ENCODE assay signal across 11 cellular contexts in the genomic region with DNA sequence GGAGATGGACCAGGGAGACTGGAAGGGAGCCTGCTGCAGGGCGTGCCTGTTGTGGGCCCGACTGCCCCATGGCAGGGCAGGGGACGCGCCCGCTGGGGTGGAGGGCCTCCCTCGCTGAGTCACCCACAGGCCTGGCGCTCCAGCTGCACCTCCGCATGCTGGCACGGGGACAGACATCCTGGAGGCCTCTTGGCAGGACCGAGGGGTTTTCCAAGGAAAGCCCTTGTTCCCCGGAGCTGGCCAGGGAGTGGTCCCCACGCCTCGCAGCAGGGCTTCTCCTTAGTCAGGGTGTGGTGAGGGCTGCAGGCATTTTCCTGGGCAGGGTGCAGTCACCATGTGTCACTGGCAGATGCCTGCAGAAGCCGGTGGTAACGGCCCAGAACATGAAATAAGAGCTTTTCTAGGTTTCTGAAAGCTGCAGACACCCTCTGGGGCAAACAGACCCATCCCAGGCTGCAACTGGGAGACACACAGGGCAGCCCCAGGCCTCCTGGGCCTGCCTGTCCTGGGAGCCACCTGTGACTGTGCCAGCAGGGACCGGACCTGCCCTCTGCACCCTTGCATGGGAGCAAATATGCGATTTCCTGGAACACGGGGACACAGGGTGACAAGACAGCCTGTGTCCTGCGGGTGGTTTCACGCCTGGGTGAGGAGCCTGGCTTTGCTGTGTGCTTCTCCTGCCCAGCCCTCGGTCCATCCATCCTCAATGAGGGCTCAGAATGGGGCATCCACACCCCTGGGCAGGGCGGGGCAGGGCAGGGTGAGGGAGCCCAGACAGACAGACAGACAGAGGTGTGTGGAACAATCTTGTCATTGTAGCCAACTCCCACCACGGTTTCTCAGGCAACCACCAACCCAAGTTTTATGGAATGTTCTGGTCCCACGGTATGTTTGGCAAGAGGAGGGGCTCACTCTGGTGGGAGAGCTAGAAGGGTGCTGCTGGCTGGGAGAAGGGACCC. TPM values are rescaled to one million over a fixed set of nuclear protein-coding genes. Genes with fewer than 3 reads are reported as not detected.
DNase-seq lines count a peak whose midpoint lies in the region; ATAC-seq and TF ChIP-seq lines count a peak whose summit lies in the region.
"Had no signal": no experiment of that assay in that cellular context is flagged by ENCODE, and none has a peak within 500 bp of the region (broad histone marks: within the 10 kb centered on the region; RNA-seq: fewer than 3 reads in every experiment).

No MANE protein-coding gene starts in this region.

- H3K4me1 Mint-ChIP-seq in stimulated activated memory B cell treated with anti-CD40 and anti-IgM and Interleukin-4, amounts not matched to agents 10 μg/mL and 1 μg/mL and 100 μg/mL, for 72 hours, result no peaks in the 10 kb centered on the region
- H3K4me1 Mint-ChIP-seq in nephron progenitor cell, result peaks cover 17% of the 10 kb centered on the region
- H3K4me1 Mint-ChIP-seq: activated CD4-positive, alpha-beta T cell treated with anti-CD3 and anti-CD28 coated beads for 36 hours had no signal

- H3K4me2 ChIP-seq in PC-9, result peak overlapping the region; percentile 20

- H3K9me2 ChIP-seq in PC-9 (ENCODE audit: insufficient read depth), result no peaks in the 10 kb centered on the region

- H3K36me3 ChIP-seq in PC-9 (ENCODE audit: low read depth), result peaks cover 62% of the 10 kb centered on the region
- H3K36me3 ChIP-seq: vagina had no signal

- H3F3A ChIP-seq in PC-9 (ENCODE audit: insufficient read depth, low read depth), result peaks cover 78% of the 10 kb centered on the region

- peaks cover 50% of the 10 kb centered on the region for H4K20me1 ChIP-seq in PC-9 (ENCODE audit: insufficient read depth)

- H3K4me3 ChIP-seq in PC-9 (no peak overlapping the region), skin epidermis (no peak overlapping the region)
- H3K4me3 ChIP-seq: vagina had no signal

- DNase-seq in GM03348 (ENCODE audit: low spot score), result peak; percentile 56
- DNase-seq in PC-9, result peak; percentile 96 to 99
- no peak for DNase-seq in activated CD8-positive, alpha-beta memory T cell treated with anti-CD3 and anti-CD28 coated beads for 24 hours
- no peak for DNase-seq in nephron progenitor cell
- DNase-seq: activated CD4-positive, alpha-beta T cell treated with anti-CD3 and anti-CD28 coated beads for 36 hours; NCI-H1930; SIG-M5 had no signal

- H3K9me3 ChIP-seq in PC-9 (ENCODE audit: insufficient read depth, low read depth), result no peaks in the 10 kb centered on the region
- H3K9me3 ChIP-seq: vagina had no signal

- no peaks in the 10 kb centered on the region for H3K9me3 Mint-ChIP-seq in stimulated activated memory B cell treated with anti-CD40 and anti-IgM and Interleukin-4, amounts not matched to agents 10 μg/mL and 1 μg/mL and 100 μg/mL, for 72 hours
- no peaks in the 10 kb centered on the region for H3K9me3 Mint-ChIP-seq in nephron progenitor cell

- H3K79me2 ChIP-seq in PC-9 (ENCODE audit: low read depth), result 0 out of 2 replicates have a peak, but pooled peaks cover 9% of the 10 kb centered on the region

- no peaks in the 10 kb centered on the region for H3K36me3 Mint-ChIP-seq in stimulated activated memory B cell treated with anti-CD40 and anti-IgM and Interleukin-4, amounts not matched to agents 10 μg/mL and 1 μg/mL and 100 μg/mL, for 72 hours
- H3K36me3 Mint-ChIP-seq in nephron progenitor cell (ENCODE audit: low read depth), result no peaks in the 10 kb centered on the region

- H3K27ac ChIP-seq in PC-9 (peak overlapping the region; percentile 40), skin epidermis (peak overlapping the region in 15 of 21 experiments; percentile 11 to 82 (median 56))
- H3K27ac ChIP-seq: vagina had no signal

- no peaks in the 10 kb centered on the region for H3K27me3 ChIP-seq in PC-9 (ENCODE audit: insufficient read depth, low read depth)
- H3K27me3 ChIP-seq: vagina had no signal

- TF ChIP-seq CTCF in PC-9 (conservative IDR thresholded peaks at IDR 0.05) (no peak), nephron progenitor cell (IDR thresholded peaks at IDR 0.05) (no peak)

- CTCF ChIA-PET in PC-9 (lab: Charles Lee), result interaction anchor here (0.6 kb wide), 1 partner anchor 1021 kb away, joined by 3 read pairs; no protein-coding TSS in a partner anchor

- intact Hi-C loops in PC-9 (cut with micrococcal nuclease; ENCODE audit: unreplicated experiment), result loop anchor here (1.0 to 5.0 kb wide), 4 partner anchors 93 to 245 kb away; no protein-coding TSS in a partner anchor

- BruUV-seq in PC-9 (replicated peaks; lab: Mats Ljungman, UMichigan), result no TSS peak

- no peak overlapping the region for H2AFZ ChIP-seq in PC-9

- POLR2A ChIA-PET in PC-9 (lab: Charles Lee; ENCODE audit: unreplicated experiment), result interaction anchor here (0.5 to 0.6 kb wide), 4 partner anchors 119 to 664 kb away, joined by 3 to 6 read pairs (median 4); no protein-coding TSS in a partner anchor

- peaks cover 19% of the 10 kb centered on the region for H3K4me1 ChIP-seq in PC-9 (replicated peaks; ENCODE audit: insufficient read depth)

- H3K27me3 Mint-ChIP-seq in stimulated activated memory B cell treated with anti-CD40 and anti-IgM and Interleukin-4, amounts not matched to agents 10 μg/mL and 1 μg/mL and 100 μg/mL, for 72 hours, result peaks cover 28% of the 10 kb centered on the region
- H3K27me3 Mint-ChIP-seq in nephron progenitor cell (ENCODE audit: low read depth, poor library complexity), result peaks cover 6% of the 10 kb centered on the region
- H3K27me3 Mint-ChIP-seq: activated CD4-positive, alpha-beta T cell treated with anti-CD3 and anti-CD28 coated beads for 36 hours had no signal

- no peak overlapping the region for H3K4me3 Mint-ChIP-seq in stimulated activated memory B cell treated with anti-CD40 and anti-IgM and Interleukin-4, amounts not matched to agents 10 μg/mL and 1 μg/mL and 100 μg/mL, for 72 hours
- H3K4me3 Mint-ChIP-seq in nephron progenitor cell, result no peak overlapping the region
- H3K4me3 Mint-ChIP-seq: activated CD4-positive, alpha-beta T cell treated with anti-CD3 and anti-CD28 coated beads for 36 hours had no signal

- no peak overlapping the region for H3K27ac Mint-ChIP-seq in stimulated activated memory B cell treated with anti-CD40 and anti-IgM and Interleukin-4, amounts not matched to agents 10 μg/mL and 1 μg/mL and 100 μg/mL, for 72 hours
- H3K27ac Mint-ChIP-seq in nephron progenitor cell, result no peak overlapping the region
- H3K27ac Mint-ChIP-seq: activated CD4-positive, alpha-beta T cell treated with anti-CD3 and anti-CD28 coated beads for 36 hours had no signal

- ATAC-seq in esophagus mucosa, result peak; percentile 92
- no peak for ATAC-seq in stimulated activated memory B cell treated with anti-CD40 and anti-IgM and Interleukin-4, amounts not matched to agents 10 μg/mL and 1 μg/mL and 100 μg/mL, for 72 hours
- ATAC-seq: activated CD4-positive, alpha-beta T cell treated with anti-CD3 and anti-CD28 coated beads for 36 hours had no signal

RNA-seq across cellular contexts. Expression of a gene that starts 43.2 kb away (rescaled TPM):
- 47.8 and 50.5 TPM in 2 replicates for total RNA-seq in PC-9 (2021)
- total RNA-seq in esophagus mucosa, result 19.6 TPM

Comparison
In these comparisons a context has a peak if more than half of its experiments do, and no peak if none do; other contexts are left out.
1. DNase-seq: peak in GM03348 (single experiment) and PC-9 (2 of 2); none in activated CD8-positive, alpha-beta memory T cell treated with anti-CD3 and anti-CD28 coated beads for 24 hours (single experiment) and nephron progenitor cell (single experiment).